In the genomic region with DNA sequence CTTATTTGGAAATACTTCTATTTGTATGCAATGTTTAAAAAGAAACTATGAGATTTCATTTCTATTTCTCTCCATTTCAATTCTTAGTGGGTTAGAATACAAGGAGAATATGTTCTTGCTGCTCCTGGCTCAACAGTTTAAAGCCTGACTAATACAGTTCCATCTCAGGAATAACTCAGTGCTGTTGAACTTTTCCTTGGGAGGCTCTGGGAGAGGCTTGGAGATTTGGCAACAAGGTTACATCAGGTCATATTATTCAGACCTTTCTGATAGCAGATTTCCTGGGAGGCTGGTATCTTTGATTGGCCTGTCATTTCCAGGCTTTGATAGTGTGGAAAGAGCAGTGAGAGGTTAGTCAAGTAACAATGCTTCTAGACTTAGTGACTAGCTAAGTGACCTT, we compare ENCODE assay signal across 18 cellular contexts.
"Had no signal": no experiment of that assay in that cellular context is flagged by ENCODE, and none has a peak within 500 bp of the region (broad histone marks: within the 10 kb centered on the region; RNA-seq: fewer than 3 reads in every experiment).

No MANE protein-coding gene starts in this region.

- H3K36me3 Mint-ChIP-seq: activated naive CD8-positive, alpha-beta T cell treated with anti-CD3 and anti-CD28 coated beads for 36 hours; brain had no signal

- H3K27ac ChIP-seq: foreskin keratinocyte, tibial nerve, vagina had no signal

- H3K27ac Mint-ChIP-seq: activated CD8-positive, alpha-beta T cell treated with anti-CD3 and anti-CD28 coated beads for 36 hours; activated naive CD8-positive, alpha-beta T cell treated with anti-CD3 and anti-CD28 coated beads for 36 hours; activated T-helper 17 cell treated with anti-CD3 and anti-CD28 coated beads, Interleukin-2, amount 50 U/mL, for 72 hours; brain had no signal

- DNase-seq: activated CD4-positive, alpha-beta T cell treated with anti-CD3 and anti-CD28 coated beads for 48 hours; activated CD4-positive, CD25-positive, alpha-beta regulatory T cell; activated CD8-positive, alpha-beta T cell treated with anti-CD3 and anti-CD28 coated beads for 36 hours; activated naive CD4-positive, alpha-beta T cell; activated naive CD8-positive, alpha-beta T cell treated with anti-CD3 and anti-CD28 coated beads for 36 hours; activated T-cell treated with anti-CD3 and anti-CD28 coated beads, Interleukin-2, amount 50 U/mL, for 1 hour; cerebellar nuclear complex; effector CD4-positive, alpha-beta T cell; foreskin keratinocyte; mammary epithelial cell; stimulated activated naive CD8-positive, alpha-beta T cell treated with anti-CD3 and anti-CD28 coated beads, Interleukin-15, Interleukin-2, amounts not matched to agents 100 U/mL and 50 U/mL, for 24 hours; T-helper 1 cell; T1000 had no signal

- ATAC-seq: activated CD8-positive, alpha-beta T cell treated with anti-CD3 and anti-CD28 coated beads for 36 hours; activated T-helper 17 cell treated with anti-CD3 and anti-CD28 coated beads, Interleukin-2, amount 50 U/mL, for 72 hours; esophagus mucosa; foreskin keratinocyte; stimulated activated naive CD8-positive, alpha-beta T cell treated with anti-CD3 and anti-CD28 coated beads, Interleukin-15, Interleukin-2, amounts not matched to agents 100 U/mL and 50 U/mL, for 24 hours had no signal

- H3K4me1 Mint-ChIP-seq: activated naive CD8-positive, alpha-beta T cell treated with anti-CD3 and anti-CD28 coated beads for 36 hours; activated T-helper 17 cell treated with anti-CD3 and anti-CD28 coated beads, Interleukin-2, amount 50 U/mL, for 72 hours had no signal

- H3K27me3 Mint-ChIP-seq: activated CD8-positive, alpha-beta T cell treated with anti-CD3 and anti-CD28 coated beads for 36 hours; activated naive CD8-positive, alpha-beta T cell treated with anti-CD3 and anti-CD28 coated beads for 36 hours; activated T-helper 17 cell treated with anti-CD3 and anti-CD28 coated beads, Interleukin-2, amount 50 U/mL, for 72 hours had no signal

- H3K4me3 Mint-ChIP-seq: activated CD8-positive, alpha-beta T cell treated with anti-CD3 and anti-CD28 coated beads for 36 hours; activated naive CD8-positive, alpha-beta T cell treated with anti-CD3 and anti-CD28 coated beads for 36 hours; activated T-helper 17 cell treated with anti-CD3 and anti-CD28 coated beads, Interleukin-2, amount 50 U/mL, for 72 hours; brain had no signal

- H3K4me3 ChIP-seq: tibial nerve, vagina had no signal

- H3K27me3 ChIP-seq: foreskin keratinocyte, tibial nerve, vagina had no signal

- H3K36me3 ChIP-seq: tibial nerve, vagina had no signal

- H3K4me1 ChIP-seq: foreskin keratinocyte, tibial nerve had no signal

- H3K9me3 ChIP-seq: tibial nerve, vagina had no signal
